In the genomic region with DNA sequence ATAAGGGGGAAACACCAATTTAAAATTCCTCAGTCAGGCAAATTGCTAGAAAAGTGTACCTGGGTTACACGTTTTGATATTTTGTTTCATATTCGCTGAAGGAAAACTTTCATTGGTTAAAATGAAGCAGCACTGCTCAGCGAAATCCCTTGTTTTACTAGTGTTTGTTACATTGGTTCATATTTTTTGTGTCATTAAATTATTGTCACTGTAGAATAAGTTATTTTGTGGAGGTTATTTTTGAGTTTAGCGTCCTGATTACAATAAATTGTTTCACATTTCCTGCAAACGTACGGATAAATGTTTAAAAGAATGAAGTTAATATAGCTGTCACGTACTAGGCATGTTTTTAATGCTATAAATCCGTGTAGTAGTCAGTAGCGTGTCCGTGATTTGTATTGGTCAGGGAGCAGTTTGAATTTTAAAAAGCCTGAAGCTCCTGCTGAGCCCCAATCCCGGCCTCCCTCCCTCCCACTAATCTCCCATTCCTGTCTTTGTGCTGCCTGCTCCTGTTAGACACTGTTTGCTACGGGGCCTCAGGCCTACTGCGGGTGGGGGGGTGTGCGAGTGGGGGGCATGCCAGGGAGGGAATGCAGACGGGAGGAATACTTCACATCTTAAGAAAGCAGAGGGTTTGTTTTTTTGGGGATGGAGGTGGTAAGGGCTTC, we compare ENCODE assay signal across 8 cellular contexts. TPM values are rescaled to one million over a fixed set of nuclear protein-coding genes. Genes with fewer than 3 reads are reported as not detected.
DNase-seq lines count a peak whose midpoint lies in the region; ATAC-seq and TF ChIP-seq lines count a peak whose summit lies in the region.

No MANE protein-coding gene starts in this region.

- CTCF ChIA-PET in activated B cell treated with CpG ODN at 0.5 μM for 24 hours (lab: Charles Lee), result no interaction called here

- TF ChIP-seq CTCF in DOHH2 (IDR thresholded peaks at IDR 0.05; ENCODE audit: low read depth, low read length, poor library complexity, severe bottlenecking) (no peak), KMS-11 (conservative IDR thresholded peaks at IDR 0.05; ENCODE audit: low read depth, low read length) (no peak), activated B cell treated with CpG ODN at 0.5 μM for 24 hours (IDR thresholded peaks at IDR 0.05) (no peak), gastroesophageal sphincter (IDR thresholded peaks at IDR 0.05) (no peak), progenitor cell of endocrine pancreas (IDR thresholded peaks at IDR 0.05; ENCODE audit: unreplicated experiment) (no peak)

- H3K4me3 ChIP-seq in DOHH2 (ENCODE audit: low read length) (peak overlapping the region; percentile 91), KMS-11 (IDR thresholded peaks at IDR 0.05; ENCODE audit: insufficient read depth, low read depth, low read length) (no peak overlapping the region), gastroesophageal sphincter (peak overlapping the region; percentile 80 to 92)

- H3K9ac ChIP-seq in KMS-11, result peak overlapping the region; percentile 92; the same call in 1 of the 2 replicates

- H3K27me3 ChIP-seq in DOHH2 (ENCODE audit: control insufficient read depth, low read length) (no peaks in the 10 kb centered on the region), KMS-11 (ENCODE audit: insufficient read depth, low read depth) (no peaks in the 10 kb centered on the region), gastroesophageal sphincter (no peaks in the 10 kb centered on the region)

- H3K36me3 Mint-ChIP-seq in activated B cell treated with CpG ODN at 0.5 μM for 24 hours (ENCODE audit: low read depth) (peaks cover 15% of the 10 kb centered on the region), progenitor cell of endocrine pancreas (ENCODE audit: insufficient read depth) (no peaks in the 10 kb centered on the region)

- H3K4me2 ChIP-seq in DOHH2 (ENCODE audit: low read length) (peak overlapping the region; percentile 94), KMS-11 (peak overlapping the region; percentile 98)

- 0% methylated on average over 13 to 15 of the region's 15 CpGs for WGBS in gastroesophageal sphincter (ENCODE audit: low coverage in 1 of 2), 2 donors

- TF ChIP-seq POLR2A in gastroesophageal sphincter (IDR thresholded peaks at IDR 0.05), result no peak

- intact Hi-C loops in activated B cell treated with CpG ODN at 0.5 μM for 24 hours (cut with micrococcal nuclease), result loop anchor here (5.0 to 10.0 kb wide), 4 partner anchors 34 to 1951 kb away; a partner anchor contains a TSS

- H3K4me3 Mint-ChIP-seq in activated B cell treated with CpG ODN at 0.5 μM for 24 hours, result peak overlapping the region; percentile 93
- H3K4me3 Mint-ChIP-seq in progenitor cell of endocrine pancreas (ENCODE audit: low read depth), result peak overlapping the region; percentile 97

- peaks cover 40% of the 10 kb centered on the region for H3K4me1 ChIP-seq in DOHH2 (ENCODE audit: control insufficient read depth, low read length)
- H3K4me1 ChIP-seq in KMS-11 (ENCODE audit: low read depth, poor library complexity, severe bottlenecking), result peaks cover 56% of the 10 kb centered on the region
- peaks cover 13 to 70% (median 22%) of the 10 kb centered on the region in 3 donors for H3K4me1 ChIP-seq in gastroesophageal sphincter

- H3K27me3 Mint-ChIP-seq in activated B cell treated with CpG ODN at 0.5 μM for 24 hours (no peaks in the 10 kb centered on the region), progenitor cell of endocrine pancreas (no peaks in the 10 kb centered on the region)

- H3K36me3 ChIP-seq in DOHH2 (ENCODE audit: control insufficient read depth, low read length) (peaks cover 29% of the 10 kb centered on the region), KMS-11 (ENCODE audit: insufficient read depth) (no peaks in the 10 kb centered on the region), gastroesophageal sphincter (no peaks in the 10 kb centered on the region)

- POLR2A ChIA-PET in activated B cell treated with CpG ODN at 0.5 μM for 24 hours (lab: Charles Lee), result interaction anchor here (0.7 to 4.6 kb wide), 3 partner anchors 50 to 495 kb away, joined by 3 to 45 read pairs (median 4); no protein-coding TSS in a partner anchor

- TF ChIP-seq EP300 in gastroesophageal sphincter (IDR thresholded peaks at IDR 0.05), result no peak

- H4K20me1 ChIP-seq in DOHH2 (ENCODE audit: control insufficient read depth, insufficient read depth, low read depth, low read length) (peaks cover 34% of the 10 kb centered on the region), KMS-11 (ENCODE audit: insufficient read depth) (peaks cover 51% of the 10 kb centered on the region)

- H3K27ac ChIP-seq in DOHH2 (ENCODE audit: low read depth, low read length) (no peak overlapping the region), KMS-11 (peak overlapping the region; percentile 96; the same call in 1 of the 2 replicates), gastroesophageal sphincter (peak overlapping the region; percentile 97 to 99 (median 97))

- H3K9me3 ChIP-seq in DOHH2 (ENCODE audit: control insufficient read depth, insufficient read depth, low read length), result no peaks in the 10 kb centered on the region
- H3K9me3 ChIP-seq in gastroesophageal sphincter, result no peaks in the 10 kb centered on the region

- DNase-seq in activated B cell treated with CpG ODN at 0.5 μM for 24 hours (no peak), progenitor cell of endocrine pancreas (ENCODE audit: low spot score, unreplicated experiment) (no peak), NAMALWA (ENCODE audit: low spot score) (no peak)
- DNase-seq in stimulated activated CD4-positive, alpha-beta T cell treated with anti-CD3 and anti-CD28 coated beads, Interleukin-4, amount 100 ng/mL, for 4 hours, result no peak

- peaks cover 7% of the 10 kb centered on the region; the same call in 1 of the 2 replicates for H3F3A ChIP-seq in DOHH2 (ENCODE audit: control insufficient read depth, insufficient read depth)

- no peaks in the 10 kb centered on the region for H3K9me2 ChIP-seq in DOHH2 (replicated peaks; ENCODE audit: control insufficient read depth, low read length)

- H3K79me2 ChIP-seq in DOHH2 (ENCODE audit: control insufficient read depth, low read length) (peaks cover 97% of the 10 kb centered on the region), KMS-11 (ENCODE audit: insufficient read depth, low read depth) (peaks cover 96% of the 10 kb centered on the region)

- no peaks in the 10 kb centered on the region for H3K9me3 Mint-ChIP-seq in activated B cell treated with CpG ODN at 0.5 μM for 24 hours
- H3K9me3 Mint-ChIP-seq in progenitor cell of endocrine pancreas (ENCODE audit: low read depth), result no peaks in the 10 kb centered on the region

- H2AFZ ChIP-seq in KMS-11 (ENCODE audit: low read depth), result no peak overlapping the region

- H3K27ac Mint-ChIP-seq in activated B cell treated with CpG ODN at 0.5 μM for 24 hours, result peak overlapping the region; percentile 93
- peak overlapping the region; percentile 97 for H3K27ac Mint-ChIP-seq in progenitor cell of endocrine pancreas

- peaks cover 54% of the 10 kb centered on the region for H3K4me1 Mint-ChIP-seq in activated B cell treated with CpG ODN at 0.5 μM for 24 hours
- H3K4me1 Mint-ChIP-seq in progenitor cell of endocrine pancreas (ENCODE audit: low read depth), result peaks cover 31% of the 10 kb centered on the region

- no peak for ATAC-seq in activated B cell treated with CpG ODN at 0.5 μM for 24 hours (ENCODE audit: low read depth)
- ATAC-seq in gastroesophageal sphincter, result no peak
- no peak for ATAC-seq in activated CD4-positive, CD25-positive, alpha-beta regulatory T cell treated with anti-CD3 and anti-CD28 coated beads, Interleukin-2, amount 50 U/mL, for 24 hours

RNA-seq across cellular contexts. Expression of a gene that starts 2.0 kb away (rescaled TPM):
- total RNA-seq in activated B cell treated with CpG ODN at 0.5 μM for 24 hours (75.2 and 82.5 TPM in 2 replicates), gastroesophageal sphincter (10 to 100 TPM; 44.9 to 59.4 (median 51.7) TPM), progenitor cell of endocrine pancreas (85.6 and 88.0 TPM in 2 replicates)
